In genomic region chr11:47407746-47408590, GRCh38 we compare ENCODE assay signal across 1 cellular context.
A peak's percentile ranks its signal among the peaks of the same experiment; 100 is the strongest.
TF ChIP-seq lines count a peak whose summit lies in the region.

TSS of gene SLC39A13 (plus strand) at chr11:47408590. CDS start at chr11:47410095, 1,505 bp downstream.

TF ChIP-seq in HepG2, 621 proteins besides CTCF, POLR2A, EP300 and RAD21 (continued from another document):
- TF ChIP-seq, protein P1, sequence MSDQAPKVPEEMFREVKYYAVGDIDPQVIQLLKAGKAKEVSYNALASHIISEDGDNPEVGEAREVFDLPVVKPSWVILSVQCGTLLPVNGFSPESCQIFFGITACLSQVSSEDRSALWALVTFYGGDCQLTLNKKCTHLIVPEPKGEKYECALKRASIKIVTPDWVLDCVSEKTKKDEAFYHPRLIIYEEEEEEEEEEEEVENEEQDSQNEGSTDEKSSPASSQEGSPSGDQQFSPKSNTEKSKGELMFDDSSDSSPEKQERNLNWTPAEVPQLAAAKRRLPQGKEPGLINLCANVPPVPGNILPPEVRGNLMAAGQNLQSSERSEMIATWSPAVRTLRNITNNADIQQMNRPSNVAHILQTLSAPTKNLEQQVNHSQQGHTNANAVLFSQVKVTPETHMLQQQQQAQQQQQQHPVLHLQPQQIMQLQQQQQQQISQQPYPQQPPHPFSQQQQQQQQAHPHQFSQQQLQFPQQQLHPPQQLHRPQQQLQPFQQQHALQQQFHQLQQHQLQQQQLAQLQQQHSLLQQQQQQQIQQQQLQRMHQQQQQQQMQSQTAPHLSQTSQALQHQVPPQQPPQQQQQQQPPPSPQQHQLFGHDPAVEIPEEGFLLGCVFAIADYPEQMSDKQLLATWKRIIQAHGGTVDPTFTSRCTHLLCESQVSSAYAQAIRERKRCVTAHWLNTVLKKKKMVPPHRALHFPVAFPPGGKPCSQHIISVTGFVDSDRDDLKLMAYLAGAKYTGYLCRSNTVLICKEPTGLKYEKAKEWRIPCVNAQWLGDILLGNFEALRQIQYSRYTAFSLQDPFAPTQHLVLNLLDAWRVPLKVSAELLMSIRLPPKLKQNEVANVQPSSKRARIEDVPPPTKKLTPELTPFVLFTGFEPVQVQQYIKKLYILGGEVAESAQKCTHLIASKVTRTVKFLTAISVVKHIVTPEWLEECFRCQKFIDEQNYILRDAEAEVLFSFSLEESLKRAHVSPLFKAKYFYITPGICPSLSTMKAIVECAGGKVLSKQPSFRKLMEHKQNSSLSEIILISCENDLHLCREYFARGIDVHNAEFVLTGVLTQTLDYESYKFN (CRISPR knock-in tag; conservative IDR thresholded peaks at IDR 0.05) = peak; percentile 66
- TF ChIP-seq ZIK1 (CRISPR knock-in tag; IDR thresholded peaks at IDR 0.05; ENCODE audit: borderline replicate concordance, low read depth) (no peak), JUN (CRISPR knock-in tag; IDR thresholded peaks at IDR 0.05) (peak; percentile 32; the same call in 1 of the 2 replicates), PCBP2 (optimal IDR thresholded peaks at IDR 0.05; ENCODE audit: low read depth, low read length, poor library complexity, severe bottlenecking) (no peak), MBNL3 (CRISPR knock-in tag; conservative IDR thresholded peaks at IDR 0.05) (no peak), ZNF143 (CRISPR knock-in tag; IDR thresholded peaks at IDR 0.05) (peak; percentile 63), PHF21A (CRISPR knock-in tag; IDR thresholded peaks at IDR 0.05) (peak; percentile 74; the same call in 1 of the 2 replicates), TAF1 (CRISPR knock-in tag; IDR thresholded peaks at IDR 0.05) (peak; percentile 60; the same call in 1 of the 2 replicates), LCORL (IDR thresholded peaks at IDR 0.05) (no peak), LCORL (CRISPR knock-in tag; IDR thresholded peaks at IDR 0.05) (peak; percentile 71; the same call in 1 of the 2 replicates), TFE3 (CRISPR knock-in tag; IDR thresholded peaks at IDR 0.05) (no peak; the same call in 1 of the 2 replicates), ZNF580 (CRISPR knock-in tag; IDR thresholded peaks at IDR 0.05; ENCODE audit: borderline replicate concordance, low read depth) (peak; percentile 87), GABPB1 (CRISPR knock-in tag; IDR thresholded peaks at IDR 0.05) (peak; percentile 94), ZSCAN5A (CRISPR knock-in tag; IDR thresholded peaks at IDR 0.05; ENCODE audit: borderline replicate concordance) (peak; percentile 78; the same call in 1 of the 2 replicates), ZBTB8A (CRISPR knock-in tag; IDR thresholded peaks at IDR 0.05; ENCODE audit: borderline replicate concordance, low read depth) (peak; percentile 52; the same call in 1 of the 2 replicates), ZZZ3 (CRISPR knock-in tag; IDR thresholded peaks at IDR 0.05; ENCODE audit: borderline replicate concordance) (no peak), ARID3A (IDR thresholded peaks at IDR 0.05; ENCODE audit: low read depth, low read length) (no peak; the same call in 1 of the 2 replicates), NR1H2 (CRISPR knock-in tag; IDR thresholded peaks at IDR 0.05; ENCODE audit: borderline replicate concordance, low read depth) (no peak), SATB2 (CRISPR knock-in tag; IDR thresholded peaks at IDR 0.05) (0 out of 2 replicates have a peak, but pooled peaks have one; percentile 63), SNRNP70 (IDR thresholded peaks at IDR 0.05; ENCODE audit: low read depth, low read length) (no peak), MIER2 (CRISPR knock-in tag; IDR thresholded peaks at IDR 0.05) (0 out of 2 replicates have a peak, but pooled peaks have one; percentile 37), CBX5 (CRISPR knock-in tag; IDR thresholded peaks at IDR 0.05; ENCODE audit: borderline replicate concordance) (peak; percentile 83), MAFK (conservative IDR thresholded peaks at IDR 0.05 in 1 of 2, IDR thresholded peaks at IDR 0.05 in 1 of 2; ENCODE audit: low read length in 2 of 2) (no peak), ZNF280B (CRISPR knock-in tag; IDR thresholded peaks at IDR 0.05; ENCODE audit: borderline replicate concordance) (no peak)
- TF ChIP-seq, protein P2, sequence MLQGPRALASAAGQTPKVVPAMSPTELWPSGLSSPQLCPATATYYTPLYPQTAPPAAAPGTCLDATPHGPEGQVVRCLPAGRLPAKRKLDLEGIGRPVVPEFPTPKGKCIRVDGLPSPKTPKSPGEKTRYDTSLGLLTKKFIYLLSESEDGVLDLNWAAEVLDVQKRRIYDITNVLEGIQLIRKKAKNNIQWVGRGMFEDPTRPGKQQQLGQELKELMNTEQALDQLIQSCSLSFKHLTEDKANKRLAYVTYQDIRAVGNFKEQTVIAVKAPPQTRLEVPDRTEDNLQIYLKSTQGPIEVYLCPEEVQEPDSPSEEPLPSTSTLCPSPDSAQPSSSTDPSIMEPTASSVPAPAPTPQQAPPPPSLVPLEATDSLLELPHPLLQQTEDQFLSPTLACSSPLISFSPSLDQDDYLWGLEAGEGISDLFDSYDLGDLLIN (CRISPR knock-in tag; IDR thresholded peaks at IDR 0.05; ENCODE audit: borderline replicate concordance) = no peak
- TF ChIP-seq, protein P3, sequence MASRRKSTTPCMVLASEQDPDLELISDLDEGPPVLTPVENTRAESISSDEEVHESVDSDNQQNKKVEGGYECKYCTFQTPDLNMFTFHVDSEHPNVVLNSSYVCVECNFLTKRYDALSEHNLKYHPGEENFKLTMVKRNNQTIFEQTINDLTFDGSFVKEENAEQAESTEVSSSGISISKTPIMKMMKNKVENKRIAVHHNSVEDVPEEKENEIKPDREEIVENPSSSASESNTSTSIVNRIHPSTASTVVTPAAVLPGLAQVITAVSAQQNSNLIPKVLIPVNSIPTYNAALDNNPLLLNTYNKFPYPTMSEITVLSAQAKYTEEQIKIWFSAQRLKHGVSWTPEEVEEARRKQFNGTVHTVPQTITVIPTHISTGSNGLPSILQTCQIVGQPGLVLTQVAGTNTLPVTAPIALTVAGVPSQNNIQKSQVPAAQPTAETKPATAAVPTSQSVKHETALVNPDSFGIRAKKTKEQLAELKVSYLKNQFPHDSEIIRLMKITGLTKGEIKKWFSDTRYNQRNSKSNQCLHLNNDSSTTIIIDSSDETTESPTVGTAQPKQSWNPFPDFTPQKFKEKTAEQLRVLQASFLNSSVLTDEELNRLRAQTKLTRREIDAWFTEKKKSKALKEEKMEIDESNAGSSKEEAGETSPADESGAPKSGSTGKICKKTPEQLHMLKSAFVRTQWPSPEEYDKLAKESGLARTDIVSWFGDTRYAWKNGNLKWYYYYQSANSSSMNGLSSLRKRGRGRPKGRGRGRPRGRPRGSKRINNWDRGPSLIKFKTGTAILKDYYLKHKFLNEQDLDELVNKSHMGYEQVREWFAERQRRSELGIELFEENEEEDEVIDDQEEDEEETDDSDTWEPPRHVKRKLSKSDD (CRISPR knock-in tag; IDR thresholded peaks at IDR 0.05; ENCODE audit: low read depth) = peak; percentile 85
TF ChIP-seq in HepG2: peak in this region for 311.
